In genomic region chr16:5461574-5461973, GRCh38 we compare ENCODE assay signal across 22 cellular contexts.
"Had no signal": no experiment of that assay in that cellular context is flagged by ENCODE, and none has a peak within 500 bp of the region (broad histone marks: within the 10 kb centered on the region; RNA-seq: fewer than 3 reads in every experiment).

No MANE protein-coding gene starts in this region.

- H3K4me3 ChIP-seq: dorsolateral prefrontal cortex, gastrocnemius medialis, mucosa of descending colon, ovary, right lobe of liver, suprapubic skin, transverse colon, vagina had no signal

- DNase-seq: dorsolateral prefrontal cortex; effector CD4-positive, alpha-beta T cell; foreskin fibroblast; gastrocnemius medialis; mesenchymal stem cell; mucosa of descending colon; naive B cell; occipital lobe; ovary; posterior cingulate gyrus; right lobe of liver; small intestine; stimulated activated CD4-positive, alpha-beta T cell treated with anti-CD3 and anti-CD28 coated beads, Interleukin-15, amount 100 ng/mL, for 24 hours; stimulated activated CD4-positive, alpha-beta T cell treated with anti-CD3 and anti-CD28 coated beads, Interleukin-2, amount 100 ng/mL, for 48 hours; stimulated activated naive B cell treated with anti-CD40 and anti-IgM and Interleukin-4, amounts not matched to agents 10 μg/mL and 1 μg/mL and 100 μg/mL, for 72 hours; stimulated activated naive CD8-positive, alpha-beta T cell treated with anti-CD3 and anti-CD28 coated beads, Interleukin-15, amount 100 ng/mL, for 72 hours; transverse colon had no signal

- H3K9me3 ChIP-seq: gastrocnemius medialis, mucosa of descending colon, ovary, right lobe of liver, suprapubic skin, transverse colon, vagina had no signal

- ATAC-seq: esophagus mucosa; gastrocnemius medialis; left lobe of liver; mucosa of descending colon; natural killer cell treated with Interleukin-12 subunit alpha and Interleukin-12 subunit beta and Interleukin-15 and Interleukin-18, amount 100 ng/mL, for 72 hours; right lobe of liver; stimulated activated naive B cell treated with anti-CD40 and anti-IgM and Interleukin-4, amounts not matched to agents 10 μg/mL and 1 μg/mL and 100 μg/mL, for 72 hours; stimulated activated naive CD8-positive, alpha-beta T cell treated with anti-CD3 and anti-CD28 coated beads, Interleukin-15, amount 100 ng/mL, for 72 hours had no signal

- H3K36me3 ChIP-seq: gastrocnemius medialis, ovary, right lobe of liver, suprapubic skin, transverse colon, vagina had no signal

- H3K4me1 ChIP-seq: gastrocnemius medialis, right lobe of liver, suprapubic skin, vagina had no signal

- H3K27me3 ChIP-seq: gastrocnemius medialis, ovary, right lobe of liver, suprapubic skin, transverse colon, vagina had no signal

- H3K27ac ChIP-seq: dorsolateral prefrontal cortex, gastrocnemius medialis, ovary, right lobe of liver, suprapubic skin, transverse colon, vagina had no signal
